8 cellular contexts compared by ENCODE assay signal in the genomic region with DNA sequence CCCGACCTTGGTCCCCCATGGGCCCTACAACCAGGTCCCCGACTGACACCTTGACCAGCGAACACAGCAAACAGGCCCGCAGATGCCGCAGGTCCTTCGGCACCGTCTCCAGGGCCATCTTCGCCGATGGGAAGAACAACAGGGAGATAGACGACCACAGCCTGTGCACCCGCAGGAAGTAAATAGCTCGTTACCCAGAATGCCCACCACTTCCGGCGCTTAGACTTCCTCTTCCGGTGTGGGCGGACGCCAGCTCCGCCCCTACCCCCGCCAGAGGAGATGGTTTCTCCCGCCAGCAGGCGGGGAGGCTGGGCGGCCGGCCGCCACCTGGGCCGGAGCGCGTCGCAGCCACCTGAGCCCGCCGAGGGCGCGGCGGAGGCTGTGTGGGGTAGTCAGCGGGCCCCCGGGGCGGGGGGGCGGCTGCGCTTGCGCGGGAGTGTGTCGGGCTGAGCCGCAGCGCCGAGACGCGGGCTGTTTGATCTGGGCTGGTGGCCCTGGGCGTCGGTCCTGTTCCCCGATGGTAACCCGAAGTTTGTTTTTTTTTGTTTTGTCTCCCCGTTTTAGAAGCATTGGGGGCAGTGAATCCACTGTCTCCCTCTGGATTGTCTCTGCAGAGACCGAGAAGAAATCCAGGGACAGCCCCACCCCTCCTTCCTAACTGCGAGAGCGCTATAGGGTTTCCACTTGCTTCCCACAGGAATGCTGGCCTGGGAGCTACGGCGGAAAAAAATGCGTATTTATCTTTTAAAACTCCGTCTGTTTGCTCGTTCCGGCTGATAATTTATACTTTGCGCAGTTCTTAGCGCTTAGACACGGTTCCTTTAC. TPM values are rescaled to one million over a fixed set of nuclear protein-coding genes. Genes with fewer than 3 reads are reported as not detected.
A peak's percentile ranks its signal among the peaks of the same experiment; 100 is the strongest.
DNase-seq lines count a peak whose midpoint lies in the region; ATAC-seq and TF ChIP-seq lines count a peak whose summit lies in the region.

A gene (minus strand): TSS at position 184 of the 825 bp plus-strand sequence. CDS start 66 bp downstream, at position 118.

- no peaks in the 10 kb centered on the region for H3K27me3 Mint-ChIP-seq in CD4-positive, alpha-beta T cell

- peak within 1 kb of the TSS; percentile 85 for H3K27ac ChIP-seq in CD4-positive, alpha-beta T cell (ENCODE audit: low read depth, low read length)
- peak within 1 kb of the TSS; percentile 66 to 98 (median 93) for H3K27ac ChIP-seq in dorsolateral prefrontal cortex

- CTCF ChIA-PET in CD4-positive, alpha-beta T cell (lab: Charles Lee), result interaction anchor here (1.0 to 5.3 kb wide), 7 partner anchors 8 to 65 kb away, joined by 3 to 47 read pairs (median 10); a partner anchor contains a TSS

- H3K36me3 Mint-ChIP-seq in CD4-positive, alpha-beta T cell (ENCODE audit: low read depth), result peaks cover 54% of the 10 kb centered on the region

- no peaks in the 10 kb centered on the region for H3K9me3 Mint-ChIP-seq in CD4-positive, alpha-beta T cell

- TF ChIP-seq CTCF in CD4-positive, alpha-beta T cell (IDR thresholded peaks at IDR 0.05), result no peak
- TF ChIP-seq CTCF in dorsolateral prefrontal cortex (IDR thresholded peaks at IDR 0.05 in 54 of 56, conservative IDR thresholded peaks at IDR 0.05 in 2 of 56; ENCODE audit: low read depth in 1 of 56, partially characterized antibody in 56 of 56) (peak in 36 of 56 donors; percentile 13 to 57 (median 34)), lower leg skin (IDR thresholded peaks at IDR 0.05) (no peak)

- H3K27ac Mint-ChIP-seq in CD4-positive, alpha-beta T cell, result peak within 1 kb of the TSS; percentile 98

- TF ChIP-seq POLR2A in lower leg skin (IDR thresholded peaks at IDR 0.05), result peak in 1 of 2 donors; percentile 83

- no peaks in the 10 kb centered on the region for H3K27me3 ChIP-seq in CD4-positive, alpha-beta T cell (ENCODE audit: control insufficient read depth, insufficient read depth, low read length)
- H3K27me3 ChIP-seq in dorsolateral prefrontal cortex, result no peaks in the 10 kb centered on the region

- intact Hi-C loops in CD4-positive, alpha-beta T cell (cut with DNase I, micrococcal nuclease), result loop anchor here (1.0 to 5.0 kb wide), 4 partner anchors 15 to 365 kb away; a partner anchor contains a TSS
- intact Hi-C loops in dorsolateral prefrontal cortex (cut with DNase I) (loop anchor here (2.0 to 10.0 kb wide), 5 partner anchors 133 to 497 kb away; a partner anchor contains a TSS), lower leg skin (cut with DNase I; ENCODE audit: low total_unique reads) (loop anchor here (5.0 kb wide), 1 partner anchor 65 kb away; a partner anchor contains a TSS)

- peak; percentile 87 for ATAC-seq in CD4-positive, alpha-beta T cell (ENCODE audit: poor library complexity)
- ATAC-seq in GM19452 (IDR thresholded peaks at IDR 0.05; ENCODE audit: unreplicated experiment), result peak; percentile 93
- ATAC-seq in HG03571 (IDR thresholded peaks at IDR 0.05; ENCODE audit: unreplicated experiment), result peak; percentile 71

- H3K4me3 ChIP-seq in dorsolateral prefrontal cortex (peak within 1 kb of the TSS; percentile 71 to 100 (median 93)), lower leg skin (ENCODE audit: low read depth, poor library complexity, severe bottlenecking) (peak within 1 kb of the TSS; percentile 98)

- peaks cover 56% of the 10 kb centered on the region for H3K4me1 Mint-ChIP-seq in CD4-positive, alpha-beta T cell (ENCODE audit: low read depth)

- DNase-seq in CD4-positive, alpha-beta T cell, result peak; percentile 83 to 92 (median 88)
- peak; percentile 95 for DNase-seq in NCI-H748 treated with DMSO at 0.1 percent for 48 hours (lab: John Stamatoyannopoulos, UW)
- peak; percentile 86 to 90 for DNase-seq in activated CD4-positive, alpha-beta T cell treated with anti-CD3 and anti-CD28 coated beads, Interleukin-2, amount 50 U/mL, for 48 hours
- peak; percentile 71 to 92 (median 78) for DNase-seq in dorsolateral prefrontal cortex
- peak; percentile 86 to 97 for DNase-seq in lower leg skin (ENCODE audit: low spot score in 2 of 2)
- DNase-seq in stimulated activated CD4-positive, alpha-beta T cell treated with anti-CD3 and anti-CD28 coated beads, Interleukin-4, amount 100 ng/mL, for 4 hours, result peak; percentile 85 to 91

- H3K9me3 ChIP-seq in CD4-positive, alpha-beta T cell (ENCODE audit: control insufficient read depth, low read length), result no peaks in the 10 kb centered on the region

- peak within 1 kb of the TSS; percentile 99 for H3K4me3 Mint-ChIP-seq in CD4-positive, alpha-beta T cell

- POLR2A ChIA-PET in CD4-positive, alpha-beta T cell (lab: Charles Lee), result interaction anchor here (0.7 to 16.0 kb wide), 24 partner anchors 10 to 755 kb away, joined by 3 to 508 read pairs (median 4); a partner anchor contains a TSS

- WGBS in lower leg skin, 2 donors, result 0% methylated on average over 50 to 52 of the region's 63 CpGs

RNA-seq across cellular contexts. Expression of the gene that starts here (rescaled TPM):
- 10 to 100 TPM; 46.5 to 47.0 TPM for total RNA-seq in CD4-positive, alpha-beta T cell
- 10 to 100 TPM; 34.1 to 73.3 (median 52.1) TPM for total RNA-seq in dorsolateral prefrontal cortex
- total RNA-seq in lower leg skin, result 10 to 100 TPM; 49.5 to 89.7 (median 57.5) TPM

Comparison
In these comparisons a context has a peak if more than half of its experiments do, and no peak if none do; other contexts are left out.
1. Peak in every context shown above with its lines: DNase-seq, ATAC-seq, H3K4me3 ChIP-seq and H3K27ac ChIP-seq.
2. CTCF ChIP-seq: peak in dorsolateral prefrontal cortex (36 of 56); none in CD4-positive, alpha-beta T cell (single experiment) and lower leg skin (0 of 3).